ENCODE assay signal across 8 cellular contexts in the genomic region with DNA sequence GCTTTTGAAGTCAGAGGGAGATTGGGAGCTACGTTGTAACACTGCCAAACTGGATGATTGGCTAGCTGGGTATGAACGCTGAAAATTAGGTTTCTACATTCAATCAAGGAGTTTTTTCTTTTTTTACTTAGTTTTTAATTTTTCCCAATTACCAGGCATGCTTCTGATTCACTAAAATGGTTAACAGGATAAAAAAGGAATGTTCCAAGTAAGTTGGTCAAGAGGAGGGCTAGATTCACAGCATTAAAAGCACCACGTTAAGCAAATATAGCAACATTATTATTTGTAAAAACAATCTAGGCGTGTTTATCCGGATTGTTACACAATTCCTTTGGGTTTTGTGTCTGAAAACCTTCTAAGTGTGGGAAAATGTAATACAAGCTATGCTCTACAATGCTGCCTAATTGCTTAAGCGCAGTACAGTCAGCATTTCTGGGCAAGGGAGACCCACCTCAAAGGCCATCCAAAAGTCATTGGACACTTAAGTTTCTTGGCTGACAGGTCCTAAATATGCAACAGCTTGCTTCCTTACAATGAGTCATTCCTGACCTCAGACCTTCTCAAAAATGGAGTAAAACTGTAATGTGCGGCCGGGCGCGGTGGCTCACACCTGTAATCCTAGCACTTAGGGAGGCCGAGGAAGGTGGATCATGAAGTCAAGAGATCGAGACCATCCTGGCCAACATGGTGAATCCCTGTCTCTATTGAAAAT. TPM values are rescaled to one million over a fixed set of nuclear protein-coding genes. Genes with fewer than 3 reads are reported as not detected.
A peak's percentile ranks its signal among the peaks of the same experiment; 100 is the strongest.
DNase-seq lines count a peak whose midpoint lies in the region; ATAC-seq, FAIRE-seq and TF ChIP-seq lines count a peak whose summit lies in the region.

No MANE protein-coding gene starts in this region.

- peak overlapping the region; percentile 97 to 99 for H3K4me3 Mint-ChIP-seq in stimulated activated naive CD8-positive, alpha-beta T cell treated with anti-CD3 and anti-CD28 coated beads, Interleukin-15, amount 100 ng/mL, for 72 hours

- H3K9ac ChIP-seq in keratinocyte (ENCODE audit: control insufficient read depth, extremely low read depth, insufficient read depth, low read length), result peak overlapping the region; percentile 98

- peaks cover 60% of the 10 kb centered on the region for H3K4me1 Mint-ChIP-seq in stimulated activated naive CD8-positive, alpha-beta T cell treated with anti-CD3 and anti-CD28 coated beads, Interleukin-15, amount 100 ng/mL, for 72 hours

- no peak for FAIRE-seq in keratinocyte (lab: Jason Lieb, UNC)

- H4K20me1 ChIP-seq in keratinocyte (ENCODE audit: control insufficient read depth, extremely low read depth, insufficient read depth, low read length), result peaks cover 25% of the 10 kb centered on the region

- ATAC-seq in stimulated activated naive CD8-positive, alpha-beta T cell treated with anti-CD3 and anti-CD28 coated beads, Interleukin-15, amount 100 ng/mL, for 72 hours, result no peak
- ATAC-seq in HG02763 (IDR thresholded peaks at IDR 0.05; ENCODE audit: unreplicated experiment), result no peak

- peak overlapping the region; percentile 83 to 100 (median 85) for H3K4me3 ChIP-seq in keratinocyte (ENCODE audit: control insufficient read depth in 2 of 3, extremely low read depth in 1 of 3, insufficient read depth in 2 of 3, low read depth in 1 of 3, low read length in 3 of 3)

- no peaks in the 10 kb centered on the region for H3K27me3 Mint-ChIP-seq in stimulated activated naive CD8-positive, alpha-beta T cell treated with anti-CD3 and anti-CD28 coated beads, Interleukin-15, amount 100 ng/mL, for 72 hours

- H3K4me1 ChIP-seq in keratinocyte (ENCODE audit: control insufficient read depth, extremely low read depth, insufficient read depth, low read length), result peaks cover 37% of the 10 kb centered on the region

- H3K9me3 Mint-ChIP-seq in stimulated activated naive CD8-positive, alpha-beta T cell treated with anti-CD3 and anti-CD28 coated beads, Interleukin-15, amount 100 ng/mL, for 72 hours, result no peaks in the 10 kb centered on the region

- peaks cover 27 to 38% of the 10 kb centered on the region in 2 experiments for H3K36me3 ChIP-seq in keratinocyte (ENCODE audit: control insufficient read depth in 2 of 2, extremely low read depth in 1 of 2, insufficient read depth in 2 of 2, low read length in 2 of 2)

- H3K9me3 ChIP-seq in keratinocyte (ENCODE audit: control insufficient read depth, low read depth, low read length), result no peaks in the 10 kb centered on the region

- DNase-seq in Daoy (ENCODE audit: low read depth) (peak; percentile 42), NOMO-1 treated with DMSO at 0.1 percent for 48 hours (lab: John Stamatoyannopoulos, UW; ENCODE audit: unreplicated experiment) (peak; percentile 51), astrocyte of the hippocampus (ENCODE audit: low read depth, low spot score) (peak; percentile 66), keratinocyte (ENCODE audit: low read depth, low spot score) (no peak), germinal center (ENCODE audit: low spot score) (no peak), nucleus accumbens (lab: John Stamatoyannopoulos, UW) (no peak)
- DNase-seq in stimulated activated naive CD8-positive, alpha-beta T cell treated with anti-CD3 and anti-CD28 coated beads, Interleukin-15, amount 100 ng/mL, for 72 hours, result peak in 1 of 2 donors; percentile 61

- no peaks in the 10 kb centered on the region for H3K9me1 ChIP-seq in keratinocyte (ENCODE audit: control insufficient read depth, extremely low read depth, insufficient read depth, low read length)

- H2AFZ ChIP-seq in keratinocyte (ENCODE audit: control insufficient read depth, low read length), result no peak overlapping the region

- peaks cover 38% of the 10 kb centered on the region for H3K79me2 ChIP-seq in keratinocyte (ENCODE audit: control insufficient read depth, insufficient read depth, low read length)

- peak overlapping the region; percentile 93 for H3K4me2 ChIP-seq in keratinocyte (ENCODE audit: control insufficient read depth, extremely low read depth, insufficient read depth, low read depth, low read length)

- TF ChIP-seq CTCF in keratinocyte (optimal IDR thresholded peaks at IDR 0.05 in 1 of 3, IDR thresholded peaks at IDR 0.05 in 1 of 3, conservative IDR thresholded peaks at IDR 0.05 in 1 of 3; ENCODE audit: extremely low read depth in 1 of 3, insufficient read depth in 2 of 3, low read length in 3 of 3), result no peak

- peak overlapping the region; percentile 89 for H3K27ac ChIP-seq in keratinocyte (ENCODE audit: control insufficient read depth, insufficient read depth, low read length)

- no peaks in the 10 kb centered on the region for H3K27me3 ChIP-seq in keratinocyte (ENCODE audit: control insufficient read depth, extremely low read depth, insufficient read depth, low read length)

- dilution Hi-C loops in keratinocyte (cut with MboI; ENCODE audit: extremely low pct_ligation_motif_present, low sequenced_read_pairs), result no loop called here

- H3K27ac Mint-ChIP-seq in stimulated activated naive CD8-positive, alpha-beta T cell treated with anti-CD3 and anti-CD28 coated beads, Interleukin-15, amount 100 ng/mL, for 72 hours, result peak overlapping the region; percentile 100

RNA-seq across cellular contexts. Expression of a gene that starts 1.2 kb away (rescaled TPM):
- total RNA-seq in Daoy (2014; rRNA removed; shearing (Covaris generic)), result 3,089 and 3,166 TPM in 2 replicates
- 3,950 to 5,808 TPM (median 4,618 TPM) in 3 replicates for polyA plus RNA-seq in keratinocyte
- 2,331 TPM for polyA plus RNA-seq in keratinocyte (2011; ENCODE audit: low read depth)
- polyA plus RNA-seq in keratinocyte (2011; cell fraction: cytosol; rRNA removed), result 5,109 and 6,391 TPM in 2 replicates
- 1,448 and 1,525 TPM in 2 replicates for polyA plus RNA-seq in keratinocyte (2011; cell fraction: nucleus; rRNA removed)
- polyA plus RNA-seq in keratinocyte (2012; ENCODE audit: low replicate concordance), result 2,330 and 3,652 TPM in 2 replicates
- polyA minus RNA-seq in keratinocyte, result 3,230 to 5,763 TPM (median 4,158 TPM) in 3 replicates
- 2,814 TPM for polyA minus RNA-seq in keratinocyte (2011; cell fraction: cytosol; rRNA and poly(A)+ RNA removed)
- polyA minus RNA-seq in keratinocyte (2011; cell fraction: nucleus; rRNA and poly(A)+ RNA removed), result 617 and 664 TPM in 2 replicates

RNA-seq across cellular contexts. Expression of a gene that starts 5.2 kb away (rescaled TPM):
- 106 and 117 TPM in 2 replicates for total RNA-seq in Daoy (2014; rRNA removed; shearing (Covaris generic))
- polyA plus RNA-seq in keratinocyte, result 26.1 to 56.3 TPM (median 34.1 TPM) in 3 replicates
- polyA plus RNA-seq in keratinocyte (2011; ENCODE audit: low read depth), result 33.4 TPM
- polyA plus RNA-seq in keratinocyte (2011; cell fraction: cytosol; rRNA removed), result 21.4 and 29.2 TPM in 2 replicates
- polyA plus RNA-seq in keratinocyte (2011; cell fraction: nucleus; rRNA removed), result 210 and 283 TPM in 2 replicates
- polyA plus RNA-seq in keratinocyte (2012; ENCODE audit: low replicate concordance), result 24.1 and 58.8 TPM in 2 replicates
- polyA minus RNA-seq in keratinocyte, result 161 to 298 TPM (median 224 TPM) in 3 replicates
- polyA minus RNA-seq in keratinocyte (2011; cell fraction: cytosol; rRNA and poly(A)+ RNA removed), result 102 TPM
- 202 and 229 TPM in 2 replicates for polyA minus RNA-seq in keratinocyte (2011; cell fraction: nucleus; rRNA and poly(A)+ RNA removed)

Comparison
In these comparisons a context has a peak if more than half of its experiments do, and no peak if none do; other contexts are left out.
1. DNase-seq: peak in Daoy (single experiment), NOMO-1 treated with DMSO at 0.1 percent for 48 hours (single experiment) and astrocyte of the hippocampus (single experiment); none in keratinocyte (single experiment), germinal center (single experiment) and nucleus accumbens (0 of 56).